ENCODE assay signal across 1 cellular context in genomic region chr12:76084277-76085158, GRCh38.
A peak's percentile ranks its signal among the peaks of the same experiment; 100 is the strongest.
TF ChIP-seq lines count a peak whose summit lies in the region.

A gene with protein sequence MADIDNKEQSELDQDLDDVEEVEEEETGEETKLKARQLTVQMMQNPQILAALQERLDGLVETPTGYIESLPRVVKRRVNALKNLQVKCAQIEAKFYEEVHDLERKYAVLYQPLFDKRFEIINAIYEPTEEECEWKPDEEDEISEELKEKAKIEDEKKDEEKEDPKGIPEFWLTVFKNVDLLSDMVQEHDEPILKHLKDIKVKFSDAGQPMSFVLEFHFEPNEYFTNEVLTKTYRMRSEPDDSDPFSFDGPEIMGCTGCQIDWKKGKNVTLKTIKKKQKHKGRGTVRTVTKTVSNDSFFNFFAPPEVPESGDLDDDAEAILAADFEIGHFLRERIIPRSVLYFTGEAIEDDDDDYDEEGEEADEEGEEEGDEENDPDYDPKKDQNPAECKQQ (minus strand): TSS chr12:76084685. CDS start chr12:76074219, 10,466 bp downstream.

TF ChIP-seq in K562, 482 proteins besides CTCF, POLR2A, EP300 and RAD21 (continued from another document and continues in another):
- TF ChIP-seq ZNF589 (CRISPR knock-in tag; IDR thresholded peaks at IDR 0.05; ENCODE audit: low read depth) (no peak), FOXM1 (IDR thresholded peaks at IDR 0.05; ENCODE audit: low read depth) (no peak), FOXM1 (CRISPR knock-in tag; IDR thresholded peaks at IDR 0.05; ENCODE audit: low read depth) (peak; percentile 94), ZFX (CRISPR knock-in tag; IDR thresholded peaks at IDR 0.05) (peak; percentile 92), FIP1L1 (IDR thresholded peaks at IDR 0.05; ENCODE audit: low read depth, low read length, poor library complexity, severe bottlenecking) (peak; percentile 88), SIN3A (IDR thresholded peaks at IDR 0.05; ENCODE audit: borderline replicate concordance in 2 of 2, control insufficient read depth in 1 of 2, low read depth in 2 of 2, low read length in 2 of 2) (peak; percentile 50 to 72; a peak in 1 of 4 replicates), TARDBP (IDR thresholded peaks at IDR 0.05) (no peak), SAP30 (IDR thresholded peaks at IDR 0.05; ENCODE audit: borderline replicate concordance, insufficient read depth, low read depth, low read length, poor library complexity, severe bottlenecking) (peak; percentile 42), ZNF311 (CRISPR knock-in tag; IDR thresholded peaks at IDR 0.05) (no peak), RB1 (IDR thresholded peaks at IDR 0.05; ENCODE audit: low read depth) (peak; percentile 65; the same call in 1 of the 2 replicates), TSC22D4 (tag; IDR thresholded peaks at IDR 0.05) (no peak), ZNF263 (CRISPR knock-in tag; IDR thresholded peaks at IDR 0.05; ENCODE audit: borderline replicate concordance) (peak; percentile 73), MNT (conservative IDR thresholded peaks at IDR 0.05) (peak in 1 of 2 experiments; percentile 84), TFAM (CRISPR knock-in tag; conservative IDR thresholded peaks at IDR 0.05) (no peak), HNRNPLL (IDR thresholded peaks at IDR 0.05; ENCODE audit: low read depth, low read length, poor library complexity, severe bottlenecking) (peak; percentile 80), RBBP5 (IDR thresholded peaks at IDR 0.05; ENCODE audit: borderline replicate concordance, insufficient read depth, low read length, poor library complexity, severe bottlenecking) (peak; percentile 79), RNF2 (IDR thresholded peaks at IDR 0.05) (peak; percentile 12; the same call in 1 of the 2 replicates), FOXP4 (CRISPR knock-in tag; IDR thresholded peaks at IDR 0.05; ENCODE audit: borderline replicate concordance) (no peak), MAX (CRISPR knock-in tag; IDR thresholded peaks at IDR 0.05) (peak; percentile 84), TCF3 (CRISPR knock-in tag; IDR thresholded peaks at IDR 0.05) (peak; percentile 29; the same call in 1 of the 2 replicates), CCNT2 (IDR thresholded peaks at IDR 0.05; ENCODE audit: borderline replicate concordance, extremely low read depth, insufficient read length, low read depth, low read length) (peak; percentile 52), ZBTB49 (CRISPR knock-in tag; IDR thresholded peaks at IDR 0.05; ENCODE audit: borderline replicate concordance) (no peak), XRCC5 (IDR thresholded peaks at IDR 0.05; ENCODE audit: low read depth, low read length) (peak; percentile 21; the same call in 1 of the 2 replicates), MYNN (IDR thresholded peaks at IDR 0.05) (peak; percentile 82), MYNN (CRISPR knock-in tag; IDR thresholded peaks at IDR 0.05) (no peak), CBX1 (IDR thresholded peaks at IDR 0.05; ENCODE audit: low read depth) (no peak), SP1 (CRISPR knock-in tag; IDR thresholded peaks at IDR 0.05) (peak; percentile 69; the same call in 1 of the 2 replicates), E2F6 (IDR thresholded peaks at IDR 0.05; ENCODE audit: borderline replicate concordance in 1 of 2, extremely low read depth in 1 of 2, insufficient read depth in 1 of 2, insufficient read length in 1 of 2, low read depth in 1 of 2, low read length in 1 of 2, poor library complexity in 1 of 2, severe bottlenecking in 1 of 2) (peak; percentile 26 to 75), BCOR (IDR thresholded peaks at IDR 0.05) (0 out of 2 replicates have a peak, but pooled peaks have one; percentile 49), HEY1 (CRISPR knock-in tag; IDR thresholded peaks at IDR 0.05; ENCODE audit: borderline replicate concordance) (no peak), PURB (CRISPR knock-in tag; IDR thresholded peaks at IDR 0.05; ENCODE audit: low read depth) (no peak)
- TF ChIP-seq, protein P1, sequence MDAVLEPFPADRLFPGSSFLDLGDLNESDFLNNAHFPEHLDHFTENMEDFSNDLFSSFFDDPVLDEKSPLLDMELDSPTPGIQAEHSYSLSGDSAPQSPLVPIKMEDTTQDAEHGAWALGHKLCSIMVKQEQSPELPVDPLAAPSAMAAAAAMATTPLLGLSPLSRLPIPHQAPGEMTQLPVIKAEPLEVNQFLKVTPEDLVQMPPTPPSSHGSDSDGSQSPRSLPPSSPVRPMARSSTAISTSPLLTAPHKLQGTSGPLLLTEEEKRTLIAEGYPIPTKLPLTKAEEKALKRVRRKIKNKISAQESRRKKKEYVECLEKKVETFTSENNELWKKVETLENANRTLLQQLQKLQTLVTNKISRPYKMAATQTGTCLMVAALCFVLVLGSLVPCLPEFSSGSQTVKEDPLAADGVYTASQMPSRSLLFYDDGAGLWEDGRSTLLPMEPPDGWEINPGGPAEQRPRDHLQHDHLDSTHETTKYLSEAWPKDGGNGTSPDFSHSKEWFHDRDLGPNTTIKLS (IDR thresholded peaks at IDR 0.05; ENCODE audit: borderline replicate concordance, low read depth) = 0 out of 2 replicates have a peak, but pooled peaks have one; percentile 27
- TF ChIP-seq, protein P2, sequence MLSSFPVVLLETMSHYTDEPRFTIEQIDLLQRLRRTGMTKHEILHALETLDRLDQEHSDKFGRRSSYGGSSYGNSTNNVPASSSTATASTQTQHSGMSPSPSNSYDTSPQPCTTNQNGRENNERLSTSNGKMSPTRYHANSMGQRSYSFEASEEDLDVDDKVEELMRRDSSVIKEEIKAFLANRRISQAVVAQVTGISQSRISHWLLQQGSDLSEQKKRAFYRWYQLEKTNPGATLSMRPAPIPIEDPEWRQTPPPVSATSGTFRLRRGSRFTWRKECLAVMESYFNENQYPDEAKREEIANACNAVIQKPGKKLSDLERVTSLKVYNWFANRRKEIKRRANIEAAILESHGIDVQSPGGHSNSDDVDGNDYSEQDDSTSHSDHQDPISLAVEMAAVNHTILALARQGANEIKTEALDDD (IDR thresholded peaks at IDR 0.05) = peak; percentile 63; the same call in 1 of the 2 replicates
- TF ChIP-seq, protein P3, sequence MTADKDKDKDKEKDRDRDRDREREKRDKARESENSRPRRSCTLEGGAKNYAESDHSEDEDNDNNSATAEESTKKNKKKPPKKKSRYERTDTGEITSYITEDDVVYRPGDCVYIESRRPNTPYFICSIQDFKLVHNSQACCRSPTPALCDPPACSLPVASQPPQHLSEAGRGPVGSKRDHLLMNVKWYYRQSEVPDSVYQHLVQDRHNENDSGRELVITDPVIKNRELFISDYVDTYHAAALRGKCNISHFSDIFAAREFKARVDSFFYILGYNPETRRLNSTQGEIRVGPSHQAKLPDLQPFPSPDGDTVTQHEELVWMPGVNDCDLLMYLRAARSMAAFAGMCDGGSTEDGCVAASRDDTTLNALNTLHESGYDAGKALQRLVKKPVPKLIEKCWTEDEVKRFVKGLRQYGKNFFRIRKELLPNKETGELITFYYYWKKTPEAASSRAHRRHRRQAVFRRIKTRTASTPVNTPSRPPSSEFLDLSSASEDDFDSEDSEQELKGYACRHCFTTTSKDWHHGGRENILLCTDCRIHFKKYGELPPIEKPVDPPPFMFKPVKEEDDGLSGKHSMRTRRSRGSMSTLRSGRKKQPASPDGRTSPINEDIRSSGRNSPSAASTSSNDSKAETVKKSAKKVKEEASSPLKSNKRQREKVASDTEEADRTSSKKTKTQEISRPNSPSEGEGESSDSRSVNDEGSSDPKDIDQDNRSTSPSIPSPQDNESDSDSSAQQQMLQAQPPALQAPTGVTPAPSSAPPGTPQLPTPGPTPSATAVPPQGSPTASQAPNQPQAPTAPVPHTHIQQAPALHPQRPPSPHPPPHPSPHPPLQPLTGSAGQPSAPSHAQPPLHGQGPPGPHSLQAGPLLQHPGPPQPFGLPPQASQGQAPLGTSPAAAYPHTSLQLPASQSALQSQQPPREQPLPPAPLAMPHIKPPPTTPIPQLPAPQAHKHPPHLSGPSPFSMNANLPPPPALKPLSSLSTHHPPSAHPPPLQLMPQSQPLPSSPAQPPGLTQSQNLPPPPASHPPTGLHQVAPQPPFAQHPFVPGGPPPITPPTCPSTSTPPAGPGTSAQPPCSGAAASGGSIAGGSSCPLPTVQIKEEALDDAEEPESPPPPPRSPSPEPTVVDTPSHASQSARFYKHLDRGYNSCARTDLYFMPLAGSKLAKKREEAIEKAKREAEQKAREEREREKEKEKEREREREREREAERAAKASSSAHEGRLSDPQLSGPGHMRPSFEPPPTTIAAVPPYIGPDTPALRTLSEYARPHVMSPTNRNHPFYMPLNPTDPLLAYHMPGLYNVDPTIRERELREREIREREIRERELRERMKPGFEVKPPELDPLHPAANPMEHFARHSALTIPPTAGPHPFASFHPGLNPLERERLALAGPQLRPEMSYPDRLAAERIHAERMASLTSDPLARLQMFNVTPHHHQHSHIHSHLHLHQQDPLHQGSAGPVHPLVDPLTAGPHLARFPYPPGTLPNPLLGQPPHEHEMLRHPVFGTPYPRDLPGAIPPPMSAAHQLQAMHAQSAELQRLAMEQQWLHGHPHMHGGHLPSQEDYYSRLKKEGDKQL (CRISPR knock-in tag; IDR thresholded peaks at IDR 0.05; ENCODE audit: borderline replicate concordance) = no peak
- TF ChIP-seq, protein P4, sequence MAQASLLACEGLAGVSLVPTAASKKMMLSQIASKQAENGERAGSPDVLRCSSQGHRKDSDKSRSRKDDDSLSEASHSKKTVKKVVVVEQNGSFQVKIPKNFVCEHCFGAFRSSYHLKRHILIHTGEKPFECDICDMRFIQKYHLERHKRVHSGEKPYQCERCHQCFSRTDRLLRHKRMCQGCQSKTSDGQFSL (CRISPR knock-in tag; IDR thresholded peaks at IDR 0.05) = no peak
- TF ChIP-seq, protein P4 (tag; IDR thresholded peaks at IDR 0.05) = no peak
- TF ChIP-seq, protein P5, sequence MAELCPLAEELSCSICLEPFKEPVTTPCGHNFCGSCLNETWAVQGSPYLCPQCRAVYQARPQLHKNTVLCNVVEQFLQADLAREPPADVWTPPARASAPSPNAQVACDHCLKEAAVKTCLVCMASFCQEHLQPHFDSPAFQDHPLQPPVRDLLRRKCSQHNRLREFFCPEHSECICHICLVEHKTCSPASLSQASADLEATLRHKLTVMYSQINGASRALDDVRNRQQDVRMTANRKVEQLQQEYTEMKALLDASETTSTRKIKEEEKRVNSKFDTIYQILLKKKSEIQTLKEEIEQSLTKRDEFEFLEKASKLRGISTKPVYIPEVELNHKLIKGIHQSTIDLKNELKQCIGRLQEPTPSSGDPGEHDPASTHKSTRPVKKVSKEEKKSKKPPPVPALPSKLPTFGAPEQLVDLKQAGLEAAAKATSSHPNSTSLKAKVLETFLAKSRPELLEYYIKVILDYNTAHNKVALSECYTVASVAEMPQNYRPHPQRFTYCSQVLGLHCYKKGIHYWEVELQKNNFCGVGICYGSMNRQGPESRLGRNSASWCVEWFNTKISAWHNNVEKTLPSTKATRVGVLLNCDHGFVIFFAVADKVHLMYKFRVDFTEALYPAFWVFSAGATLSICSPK (IDR thresholded peaks at IDR 0.05; ENCODE audit: borderline replicate concordance) = no peak
- TF ChIP-seq, protein P6, sequence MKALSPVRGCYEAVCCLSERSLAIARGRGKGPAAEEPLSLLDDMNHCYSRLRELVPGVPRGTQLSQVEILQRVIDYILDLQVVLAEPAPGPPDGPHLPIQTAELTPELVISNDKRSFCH (CRISPR knock-in tag; IDR thresholded peaks at IDR 0.05) = no peak
- TF ChIP-seq, protein P6 (tag; IDR thresholded peaks at IDR 0.05) = peak; percentile 57
